ENCODE assay signal across 8 cellular contexts in the genomic region with DNA sequence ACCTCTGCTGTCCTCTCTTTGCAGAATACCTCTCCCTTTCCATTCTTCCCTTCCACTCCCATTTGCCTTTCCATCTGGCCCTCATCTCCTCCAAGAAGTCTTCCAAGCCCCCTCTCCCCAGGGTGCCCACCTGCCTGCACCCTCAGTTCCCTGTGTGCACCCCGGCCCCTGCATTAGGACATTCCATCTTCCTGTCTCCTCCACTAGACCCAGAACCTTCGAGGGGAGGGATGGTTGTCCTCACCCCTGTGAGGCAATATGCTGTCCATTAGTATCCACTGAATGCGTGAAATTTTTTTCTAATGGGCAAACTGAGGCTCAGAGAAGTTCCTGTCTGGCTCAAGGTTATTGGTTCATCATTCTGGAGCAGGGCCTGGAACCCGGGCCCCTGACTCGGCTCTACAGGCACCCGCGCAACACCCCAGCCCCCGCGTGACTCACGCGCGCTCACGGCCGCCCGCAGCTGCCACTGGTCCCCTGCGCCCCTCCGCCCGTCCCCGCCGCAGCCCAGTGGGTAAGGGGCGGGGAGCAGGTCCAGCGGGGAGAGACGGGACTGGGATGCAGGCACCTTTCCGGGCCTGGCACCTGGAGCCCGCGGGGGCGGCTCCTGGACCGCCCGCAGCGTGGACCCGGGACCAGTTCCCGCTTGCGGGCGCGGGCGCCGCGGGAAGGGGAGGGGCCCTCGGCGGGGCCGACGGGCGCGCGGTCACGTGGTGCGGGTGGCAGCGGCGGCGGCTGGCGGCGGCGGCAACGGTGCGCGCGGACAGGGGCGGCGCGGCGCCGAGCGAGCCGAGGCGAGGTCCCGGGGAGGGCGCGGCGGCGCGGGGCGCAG. TPM values are rescaled to one million over a fixed set of nuclear protein-coding genes. Genes with fewer than 3 reads are reported as not detected.
DNase-seq lines count a peak whose midpoint lies in the region; ATAC-seq and TF ChIP-seq lines count a peak whose summit lies in the region.

No MANE protein-coding gene starts in this region.

- peaks cover 25% of the 10 kb centered on the region for H3K4me1 Mint-ChIP-seq in neural progenitor cell

- peaks cover 24% of the 10 kb centered on the region for H3K27me3 Mint-ChIP-seq in neural progenitor cell (ENCODE audit: insufficient read depth, low read depth)

- 2 to 5% methylated on average over 23 to 72 of the region's 72 CpGs for WGBS in esophagus, 2 donors
- WGBS in aorta, 2 donors = 2 to 3% methylated on average over 31 to 72 of the region's 72 CpGs

- peak; percentile 49 for DNase-seq in DND-41
- DNase-seq in NCI-H1092 treated with DMSO at 0.1 percent for 48 hours (lab: John Stamatoyannopoulos, UW) = peak; percentile 40
- peak; percentile 24 for DNase-seq in activated T-cell treated with anti-CD3 and anti-CD28 coated beads for 24 hours (ENCODE audit: low read depth)
- peak; percentile 81 for DNase-seq in neural progenitor cell (ENCODE audit: low spot score)
- no peak for DNase-seq in aorta

- H2AFZ ChIP-seq in DND-41 (ENCODE audit: low read depth, low read length) (peak overlapping the region; percentile 57), neural progenitor cell (replicated peaks) (peak overlapping the region; percentile 99)

- H3K36me3 ChIP-seq in DND-41 (ENCODE audit: insufficient read depth, low read length) (no peaks in the 10 kb centered on the region), esophagus (ENCODE audit: control insufficient read depth in 2 of 2, insufficient read depth in 2 of 2, low read length in 1 of 2) (no peaks in the 10 kb centered on the region), neural progenitor cell (no peaks in the 10 kb centered on the region), aorta (ENCODE audit: control insufficient read depth in 1 of 2, insufficient read depth in 2 of 2, low read length in 1 of 2) (no peaks in the 10 kb centered on the region)

- H3K79me2 ChIP-seq in DND-41 (ENCODE audit: insufficient read depth, low read length) = no peaks in the 10 kb centered on the region
- H3K79me2 ChIP-seq in neural progenitor cell (ENCODE audit: low read depth) = no peaks in the 10 kb centered on the region

- H4K20me1 ChIP-seq in DND-41 (ENCODE audit: insufficient read depth, low read length) = peaks cover 20% of the 10 kb centered on the region
- peaks cover 4% of the 10 kb centered on the region for H4K20me1 ChIP-seq in neural progenitor cell (ENCODE audit: low read depth)

- peaks cover 15% of the 10 kb centered on the region for H3F3A ChIP-seq in neural progenitor cell (ENCODE audit: low read depth)

- peaks cover 5% of the 10 kb centered on the region for H3K36me3 Mint-ChIP-seq in neural progenitor cell

- H3K27ac ChIP-seq in DND-41 (ENCODE audit: low read length) (no peak overlapping the region), esophagus (ENCODE audit: low read depth in 2 of 2, low read length in 1 of 2) (no peak overlapping the region), neural progenitor cell (no peak overlapping the region), aorta (ENCODE audit: low read depth in 1 of 2, low read length in 2 of 2) (no peak overlapping the region)

- peak overlapping the region; percentile 89 for H3K4me3 Mint-ChIP-seq in neural progenitor cell

- H3K4me1 ChIP-seq in DND-41 (ENCODE audit: insufficient read depth, low read length) = peaks cover 13% of the 10 kb centered on the region
- peaks cover 5 to 6% of the 10 kb centered on the region in 2 donors for H3K4me1 ChIP-seq in esophagus (ENCODE audit: control insufficient read depth in 2 of 2, insufficient read depth in 2 of 2, low read length in 1 of 2)
- peaks cover 10% of the 10 kb centered on the region for H3K4me1 ChIP-seq in neural progenitor cell
- H3K4me1 ChIP-seq in aorta (ENCODE audit: control insufficient read depth in 1 of 2, insufficient read depth in 2 of 2, low read length in 2 of 2) = no peaks in the 10 kb centered on the region

- H3K9ac ChIP-seq in DND-41 (ENCODE audit: low read depth, low read length) = peak overlapping the region; percentile 38; the same call in 1 of the 2 replicates
- no peak overlapping the region for H3K9ac ChIP-seq in neural progenitor cell

- intact Hi-C loops in aorta (cut with DNase I) = no loop called here

- no peaks in the 10 kb centered on the region for H3K9me3 ChIP-seq in DND-41 (ENCODE audit: insufficient read depth, low read length, severe bottlenecking)
- H3K9me3 ChIP-seq in esophagus (ENCODE audit: control insufficient read depth in 2 of 2, insufficient read depth in 1 of 2, low read depth in 1 of 2, low read length in 1 of 2) = no peaks in the 10 kb centered on the region
- no peaks in the 10 kb centered on the region for H3K9me3 ChIP-seq in neural progenitor cell (ENCODE audit: low read depth)
- H3K9me3 ChIP-seq in aorta (ENCODE audit: control insufficient read depth, low read length) = no peaks in the 10 kb centered on the region

- ATAC-seq in DND-41 (ENCODE audit: insufficient read depth, low read depth) (peak; percentile 64), aorta (ENCODE audit: low FRiP score) (no peak), HG02840 (IDR thresholded peaks at IDR 0.05; ENCODE audit: low FRiP score, unreplicated experiment) (no peak), GM21423 (IDR thresholded peaks at IDR 0.05; ENCODE audit: unreplicated experiment) (no peak)

- TF ChIP-seq CTCF in DND-41 (IDR thresholded peaks at IDR 0.05; ENCODE audit: borderline replicate concordance, extremely low read depth, low read length, poor library complexity, severe bottlenecking) = no peak
- TF ChIP-seq CTCF in neural progenitor cell (IDR thresholded peaks at IDR 0.05) = no peak

- H3K9me3 Mint-ChIP-seq in neural progenitor cell = peaks cover 3% of the 10 kb centered on the region

- H3K4me2 ChIP-seq in DND-41 (ENCODE audit: insufficient read depth, low read length) (peak overlapping the region; percentile 65), neural progenitor cell (peak overlapping the region; percentile 97)

- H3K4me3 ChIP-seq in DND-41 (ENCODE audit: low read depth in 1 of 2, low read length in 2 of 2) (peak overlapping the region; percentile 14 to 55; a peak in 3 of 4 replicates), esophagus (ENCODE audit: low read depth in 1 of 2, low read length in 2 of 2) (peak overlapping the region; percentile 22 to 58), neural progenitor cell (peak overlapping the region; percentile 80), aorta (ENCODE audit: low read length in 2 of 2) (peak overlapping the region; percentile 27 to 44)

- H3K27me3 ChIP-seq in DND-41 (ENCODE audit: insufficient read depth, low read length, poor library complexity) = peaks cover 39% of the 10 kb centered on the region
- peaks cover 0 to 3% of the 10 kb centered on the region in 2 donors for H3K27me3 ChIP-seq in esophagus (ENCODE audit: control insufficient read depth in 1 of 2, insufficient read depth in 2 of 2, low read length in 2 of 2)
- peaks cover 57% of the 10 kb centered on the region for H3K27me3 ChIP-seq in neural progenitor cell
- peaks cover 0 to 3% of the 10 kb centered on the region in 2 donors for H3K27me3 ChIP-seq in aorta (ENCODE audit: control insufficient read depth in 1 of 2, insufficient read depth in 2 of 2, low read length in 1 of 2)

- H3K27ac Mint-ChIP-seq in neural progenitor cell = peak overlapping the region; percentile 57

RNA-seq across cellular contexts. Expression of a gene that starts 7.0 kb away (rescaled TPM):
- polyA plus RNA-seq in esophagus (under 1 TPM; 0.11 to 0.18 TPM), aorta (under 1 TPM in 1 of 2 donors, not detected in 1; 0.05 TPM)
- total RNA-seq in neural progenitor cell (ENCODE audit: low replicate concordance) (12.8 and 20.5 TPM in 2 replicates), aorta (under 1 TPM; 0.63 to 0.68 TPM)

RNA-seq across cellular contexts. Expression of a gene that starts 22.3 kb away (rescaled TPM):
- polyA plus RNA-seq in esophagus (under 1 TPM; 0.13 to 0.59 TPM), aorta (under 1 TPM in 1 of 2 donors, not detected in 1; 0.36 TPM)
- total RNA-seq in neural progenitor cell (ENCODE audit: low replicate concordance) (not detected in 2 replicates), aorta (1 to 10 TPM in 1 of 2 donors, under 1 TPM in 1; 0.81 to 2.9 TPM)

RNA-seq across cellular contexts. Expression of a gene that starts 29.3 kb away (rescaled TPM):
- polyA plus RNA-seq in esophagus = 10 to 100 TPM; 16.5 to 18.8 TPM
- 20.2 and 45.3 TPM in 2 replicates for total RNA-seq in neural progenitor cell (ENCODE audit: low replicate concordance)
- total RNA-seq in aorta = under 1 TPM; 0.58 to 0.84 TPM
- 1 to 10 TPM in 1 of 2 donors, not detected in 1; 2.6 TPM for polyA plus RNA-seq in aorta

RNA-seq across cellular contexts. Expression of a gene that starts 49.7 kb away (rescaled TPM):
- polyA plus RNA-seq in esophagus (under 1 TPM; 0.36 to 0.47 TPM), aorta (not detected)
- total RNA-seq in neural progenitor cell (ENCODE audit: low replicate concordance) (2.2 and 2.7 TPM in 2 replicates), aorta (under 1 TPM; 0.24 to 0.32 TPM)

Comparison
In these comparisons a context has a peak if more than half of its experiments do, and no peak if none do; other contexts are left out.
1. DNase-seq: peak in DND-41 (single experiment), NCI-H1092 treated with DMSO at 0.1 percent for 48 hours (single experiment), activated T-cell treated with anti-CD3 and anti-CD28 coated beads for 24 hours (single experiment) and neural progenitor cell (single experiment); none in aorta (0 of 2).
2. Peak in every context shown above with its lines, with median percentiles within 50 percentile points of each other: H3K4me3 ChIP-seq.